In genomic region chr16:14974656-14975417, GRCh38 we compare ENCODE assay signal across 8 cellular contexts. TPM values are rescaled to one million over a fixed set of nuclear protein-coding genes. Genes with fewer than 3 reads are reported as not detected.
A peak's percentile ranks its signal among the peaks of the same experiment; 100 is the strongest.
DNase-seq lines count a peak whose midpoint lies in the region; ATAC-seq and TF ChIP-seq lines count a peak whose summit lies in the region.
"Not testable (repeated sequence)": the region's sequence is repeated elsewhere in the genome, so short reads cannot be mapped to it uniquely, and the experiment has no call there.

Gene PDXDC1 (plus strand): TSS chr16:14975026. CDS start chr16:14975200, 174 bp downstream.

- TF ChIP-seq CTCF in C4-2B (conservative IDR thresholded peaks at IDR 0.05); left lung (IDR thresholded peaks at IDR 0.05): not testable (repeated sequence)

- ATAC-seq in GM19395 (IDR thresholded peaks at IDR 0.05; ENCODE audit: unreplicated experiment) (peak; percentile 89), HG03558 (IDR thresholded peaks at IDR 0.05; ENCODE audit: extremely low read depth, unreplicated experiment) (peak; percentile 83), left lung (peak; percentile 96)

- peaks cover 0 to 36% of the 10 kb centered on the region in 2 donors for H3K4me1 ChIP-seq in left lung

- not testable (repeated sequence) for H3K27me3 ChIP-seq in left lung

- H3K36me3 ChIP-seq in left lung: not testable (repeated sequence)

- DNase-seq in NCI-H748 treated with DMSO at 0.1 percent for 48 hours (lab: John Stamatoyannopoulos, UW): peak; percentile 28
- DNase-seq in activated CD4-positive, alpha-beta T cell treated with anti-CD3 and anti-CD28 coated beads, Interleukin-2, amount 50 U/mL, for 24 hours (ENCODE audit: low read depth in 1 of 2, low spot score in 1 of 2): peak; percentile 92 to 98
- peak; percentile 98 to 100 for DNase-seq in left lung
- DNase-seq in stimulated activated CD4-positive, alpha-beta T cell treated with anti-CD3 and anti-CD28 coated beads, Interleukin-2, amount 100 ng/mL, for 4 hours (ENCODE audit: low read depth): peak; percentile 96

- H3K27ac Mint-ChIP-seq in dendritic cell treated with granulocyte-macrophage colony-stimulating factor and Interleukin-4, amounts not matched to agents 40 ng/mL and 50 ng/mL, for 4 days: peak within 1 kb of the TSS; percentile 84

- not testable (repeated sequence) for H3K9me3 Mint-ChIP-seq in dendritic cell treated with granulocyte-macrophage colony-stimulating factor and Interleukin-4, amounts not matched to agents 40 ng/mL and 50 ng/mL, for 4 days

- peak within 1 kb of the TSS; percentile 78 to 99 for H3K4me3 ChIP-seq in left lung

- peaks cover 28% of the 10 kb centered on the region for H3K4me1 Mint-ChIP-seq in dendritic cell treated with granulocyte-macrophage colony-stimulating factor and Interleukin-4, amounts not matched to agents 40 ng/mL and 50 ng/mL, for 4 days (ENCODE audit: low read depth)

- intact Hi-C loops in dendritic cell treated with granulocyte-macrophage colony-stimulating factor and Interleukin-4, amounts not matched to agents 40 ng/mL and 50 ng/mL, for 4 days (cut with micrococcal nuclease); left lung (cut with DNase I): not testable (repeated sequence)

- not testable (repeated sequence) for H3K27me3 Mint-ChIP-seq in dendritic cell treated with granulocyte-macrophage colony-stimulating factor and Interleukin-4, amounts not matched to agents 40 ng/mL and 50 ng/mL, for 4 days

- not testable (repeated sequence) for H3K9me3 ChIP-seq in left lung

- H3K4me3 Mint-ChIP-seq in dendritic cell treated with granulocyte-macrophage colony-stimulating factor and Interleukin-4, amounts not matched to agents 40 ng/mL and 50 ng/mL, for 4 days: peak within 1 kb of the TSS; percentile 83

- H3K36me3 Mint-ChIP-seq in dendritic cell treated with granulocyte-macrophage colony-stimulating factor and Interleukin-4, amounts not matched to agents 40 ng/mL and 50 ng/mL, for 4 days (ENCODE audit: low read depth): not testable (repeated sequence)

- H3K27ac ChIP-seq in C4-2B: peak within 1 kb of the TSS; percentile 92
- H3K27ac ChIP-seq in left lung: peak within 1 kb of the TSS; percentile 92 to 95

RNA-seq across cellular contexts. Expression of gene PDXDC1, which starts in this region (rescaled TPM):
- 100 to 1,000 TPM; 103 to 111 TPM for total RNA-seq in left lung

Comparison
In these comparisons a context has a peak if more than half of its experiments do, and no peak if none do; other contexts are left out.
1. Peak in every context shown above with its lines: DNase-seq, ATAC-seq, H3K4me3 ChIP-seq and H3K27ac ChIP-seq.
2. DNase-seq: peak in every context shown above with its lines; median percentile 99 in left lung; 96 in stimulated activated CD4-positive, alpha-beta T cell treated with anti-CD3 and anti-CD28 coated beads, Interleukin-2, amount 100 ng/mL, for 4 hours; 95 in activated CD4-positive, alpha-beta T cell treated with anti-CD3 and anti-CD28 coated beads, Interleukin-2, amount 50 U/mL, for 24 hours; 28 in NCI-H748 treated with DMSO at 0.1 percent for 48 hours.